34 cellular contexts compared by ENCODE assay signal in the genomic region with DNA sequence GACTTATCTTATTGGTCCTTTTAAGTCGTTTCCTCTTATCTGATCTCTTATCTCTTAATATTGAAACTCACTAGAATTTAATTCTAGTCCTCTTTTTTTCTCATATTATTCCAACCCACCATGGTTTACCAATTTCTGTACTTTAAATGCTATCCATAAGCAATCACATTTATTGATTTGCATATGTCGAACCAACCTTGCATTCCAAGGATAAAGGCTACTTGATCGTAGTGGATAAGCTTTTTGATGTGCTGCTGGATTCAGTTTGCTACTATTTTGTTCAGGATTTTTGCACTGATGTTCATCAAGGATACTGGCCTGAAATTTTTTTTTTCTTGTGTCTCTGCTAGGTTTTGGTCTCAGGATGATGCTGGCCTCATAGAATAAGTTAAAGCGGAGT. TPM values are rescaled to one million over a fixed set of nuclear protein-coding genes. Genes with fewer than 3 reads are reported as not detected.
"Had no signal": no experiment of that assay in that cellular context is flagged by ENCODE, and none has a peak within 500 bp of the region (broad histone marks: within the 10 kb centered on the region; RNA-seq: fewer than 3 reads in every experiment).

No MANE protein-coding gene starts in this region.

- ATAC-seq: stimulated activated effector memory CD8-positive, alpha-beta T cell treated with anti-CD3 and anti-CD28 coated beads, Interleukin-12 subunit alpha, Interleukin-12 subunit beta, amount 100 ng/mL, for 72 hours; stimulated activated memory B cell treated with anti-CD40 and anti-IgM and Interleukin-4, amounts not matched to agents 10 μg/mL and 1 μg/mL and 100 μg/mL, for 72 hours; stimulated activated naive B cell treated with anti-CD40 and anti-IgM and Interleukin-4, amounts not matched to agents 10 μg/mL and 1 μg/mL and 100 μg/mL, for 72 hours; stimulated activated naive CD8-positive, alpha-beta T cell treated with anti-CD3 and anti-CD28 coated beads, Interleukin-15, amount 100 ng/mL, for 72 hours; stimulated activated naive CD8-positive, alpha-beta T cell treated with anti-CD3 and anti-CD28 coated beads, Interleukin-15, Interleukin-2, amounts not matched to agents 100 U/mL and 50 U/mL, for 24 hours; upper lobe of right lung had no signal

- FAIRE-seq: urothelium cell line had no signal

- H3K4me3 Mint-ChIP-seq: stimulated activated effector memory CD8-positive, alpha-beta T cell treated with anti-CD3 and anti-CD28 coated beads, Interleukin-12 subunit alpha, Interleukin-12 subunit beta, amount 100 ng/mL, for 72 hours; stimulated activated memory B cell treated with anti-CD40 and anti-IgM and Interleukin-4, amounts not matched to agents 10 μg/mL and 1 μg/mL and 100 μg/mL, for 72 hours; stimulated activated naive B cell treated with anti-CD40 and anti-IgM and Interleukin-4, amounts not matched to agents 10 μg/mL and 1 μg/mL and 100 μg/mL, for 72 hours; stimulated activated naive CD8-positive, alpha-beta T cell treated with anti-CD3 and anti-CD28 coated beads, Interleukin-15, amount 100 ng/mL, for 72 hours; stimulated activated naive CD8-positive, alpha-beta T cell treated with anti-CD3 and anti-CD28 coated beads, Interleukin-15, Interleukin-2, amounts not matched to agents 100 ng/mL and 50 ng/mL, for 24 hours; type B pancreatic cell had no signal

- H3K27me3 ChIP-seq: testis, thyroid gland, tibial artery, tibial nerve, upper lobe of left lung, upper lobe of right lung, uterus, vagina had no signal

- DNase-seq: stimulated activated CD4-positive, alpha-beta T cell treated with anti-CD3 and anti-CD28 coated beads, Interleukin-2, amount 100 ng/mL, for 48 hours; stimulated activated CD4-positive, alpha-beta T cell treated with anti-CD3 and anti-CD28 coated beads, Interleukin-4, amount 100 ng/mL, for 1 hour; stimulated activated CD4-positive, alpha-beta T cell treated with anti-CD3 and anti-CD28 coated beads, Interleukin-4, amount 100 ng/mL, for 24 hours; stimulated activated CD4-positive, alpha-beta T cell treated with anti-CD3 and anti-CD28 coated beads, Interleukin-4, amount 100 ng/mL, for 4 hours; stimulated activated CD8-positive, alpha-beta memory T cell treated with anti-CD3 and anti-CD28 coated beads, Interleukin-4, amount 100 ng/mL, for 48 hours; stimulated activated naive B cell treated with anti-CD40 and anti-IgM and Interleukin-4, amounts not matched to agents 10 μg/mL and 1 μg/mL and 100 μg/mL, for 72 hours; stimulated activated naive CD4-positive, alpha-beta T cell; stimulated activated naive CD4-positive, alpha-beta T cell treated with Interleukin-2 at 50 U/mL for 16 hours; stimulated activated naive CD8-positive, alpha-beta T cell treated with anti-CD3 and anti-CD28 coated beads, Interleukin-15, amount 100 ng/mL, for 72 hours; stimulated activated naive CD8-positive, alpha-beta T cell treated with anti-CD3 and anti-CD28 coated beads, Interleukin-15, Interleukin-2, amounts not matched to agents 100 U/mL and 50 U/mL, for 24 hours; stomach; substantia nigra; testis; thyroid gland; tibial artery; transverse colon; trophoblast cell; upper lobe of left lung; upper lobe of right lung; uterus had no signal

- H3K27ac Mint-ChIP-seq: stimulated activated effector memory CD8-positive, alpha-beta T cell treated with anti-CD3 and anti-CD28 coated beads, Interleukin-12 subunit alpha, Interleukin-12 subunit beta, amount 100 ng/mL, for 72 hours; stimulated activated memory B cell treated with anti-CD40 and anti-IgM and Interleukin-4, amounts not matched to agents 10 μg/mL and 1 μg/mL and 100 μg/mL, for 72 hours; stimulated activated naive B cell treated with anti-CD40 and anti-IgM and Interleukin-4, amounts not matched to agents 10 μg/mL and 1 μg/mL and 100 μg/mL, for 72 hours; stimulated activated naive CD8-positive, alpha-beta T cell treated with anti-CD3 and anti-CD28 coated beads, Interleukin-15, amount 100 ng/mL, for 72 hours; stimulated activated naive CD8-positive, alpha-beta T cell treated with anti-CD3 and anti-CD28 coated beads, Interleukin-15, Interleukin-2, amounts not matched to agents 100 ng/mL and 50 ng/mL, for 24 hours; type B pancreatic cell had no signal

- H3K4me3 ChIP-seq: stomach, suprapubic skin, testis, thoracic aorta, thyroid gland, tibial artery, tibial nerve, transverse colon, upper lobe of left lung, upper lobe of right lung, uterus, vagina had no signal

- H3K4me1 Mint-ChIP-seq: stimulated activated effector memory CD8-positive, alpha-beta T cell treated with anti-CD3 and anti-CD28 coated beads, Interleukin-12 subunit alpha, Interleukin-12 subunit beta, amount 100 ng/mL, for 72 hours; stimulated activated memory B cell treated with anti-CD40 and anti-IgM and Interleukin-4, amounts not matched to agents 10 μg/mL and 1 μg/mL and 100 μg/mL, for 72 hours; stimulated activated naive B cell treated with anti-CD40 and anti-IgM and Interleukin-4, amounts not matched to agents 10 μg/mL and 1 μg/mL and 100 μg/mL, for 72 hours; stimulated activated naive CD8-positive, alpha-beta T cell treated with anti-CD3 and anti-CD28 coated beads, Interleukin-15, amount 100 ng/mL, for 72 hours had no signal

- H3K9me3 ChIP-seq: testis, thoracic aorta, thyroid gland, uterus, vagina had no signal

- H3K36me3 ChIP-seq: stomach, suprapubic skin, thoracic aorta, thyroid gland, tibial artery, tibial nerve, transverse colon, upper lobe of left lung, upper lobe of right lung, uterus, vagina had no signal

- H3K27ac ChIP-seq: stomach, suprapubic skin, testis, thoracic aorta, thyroid gland, tibial artery, tibial nerve, transverse colon, upper lobe of left lung, upper lobe of right lung, uterus, vagina had no signal

- H3K4me1 ChIP-seq: stomach, suprapubic skin, testis, thyroid gland, tibial artery, tibial nerve, transverse colon, upper lobe of left lung, upper lobe of right lung, uterus, vagina had no signal

- H3K36me3 Mint-ChIP-seq: stimulated activated effector memory CD8-positive, alpha-beta T cell treated with anti-CD3 and anti-CD28 coated beads, Interleukin-12 subunit alpha, Interleukin-12 subunit beta, amount 100 ng/mL, for 72 hours; stimulated activated memory B cell treated with anti-CD40 and anti-IgM and Interleukin-4, amounts not matched to agents 10 μg/mL and 1 μg/mL and 100 μg/mL, for 72 hours; stimulated activated naive B cell treated with anti-CD40 and anti-IgM and Interleukin-4, amounts not matched to agents 10 μg/mL and 1 μg/mL and 100 μg/mL, for 72 hours; type B pancreatic cell had no signal

RNA-seq across cellular contexts. Expression of gene DEFB125, which starts 7.7 kb away (rescaled TPM):
- total RNA-seq: stomach, subcutaneous adipose tissue, suprapubic skin, temporal lobe, thoracic aorta, thyroid gland, tibial nerve, transverse colon, upper lobe of left lung, upper lobe of right lung, ureter, urinary bladder, uterus, vagina had no signal
- polyA plus RNA-seq: stomach, urinary bladder had no signal

RNA-seq across cellular contexts. Expression of gene DEFB126, which starts 47.2 kb away (rescaled TPM):
- total RNA-seq: stomach, subcutaneous adipose tissue, suprapubic skin, temporal lobe, testis, thoracic aorta, thyroid gland, tibial nerve, transverse colon, upper lobe of left lung, upper lobe of right lung, ureter, urinary bladder, uterus, vagina had no signal
- polyA plus RNA-seq: stomach, thymus, urinary bladder had no signal
